ENCODE assay signal across 14 cellular contexts in genomic region chr2:18345848-18346247, GRCh38.
DNase-seq lines count a peak whose midpoint lies in the region; ATAC-seq, FAIRE-seq and TF ChIP-seq lines count a peak whose summit lies in the region.
"Had no signal": no experiment of that assay in that cellular context is flagged by ENCODE, and none has a peak within 500 bp of the region (broad histone marks: within the 10 kb centered on the region; RNA-seq: fewer than 3 reads in every experiment).

No MANE protein-coding gene starts in this region.

- no peaks in the 10 kb centered on the region for H3K4me1 Mint-ChIP-seq in activated T-helper 17 cell treated with anti-CD3 and anti-CD28 coated beads, Interleukin-2, amount 50 U/mL, for 72 hours
- no peaks in the 10 kb centered on the region for H3K4me1 Mint-ChIP-seq in CD4-positive, alpha-beta T cell (ENCODE audit: low read depth)
- H3K4me1 Mint-ChIP-seq: CD14-positive monocyte; naive thymus-derived CD4-positive, alpha-beta T cell had no signal

- no peak overlapping the region for H3K27ac ChIP-seq in CD4-positive, alpha-beta T cell (ENCODE audit: low read depth, low read length)
- peak overlapping the region in 1 of 4 donors; percentile 60 for H3K27ac ChIP-seq in sigmoid colon

- H3K27ac Mint-ChIP-seq in activated T-helper 17 cell treated with anti-CD3 and anti-CD28 coated beads, Interleukin-2, amount 50 U/mL, for 72 hours = no peak overlapping the region
- H3K27ac Mint-ChIP-seq in CD4-positive, alpha-beta T cell = no peak overlapping the region
- H3K27ac Mint-ChIP-seq: CD14-positive monocyte; naive thymus-derived CD4-positive, alpha-beta T cell had no signal

- peaks cover 0 to 8% (median 0%) of the 10 kb centered on the region in 4 donors for H3K4me1 ChIP-seq in sigmoid colon

- DNase-seq in AG04449 (ENCODE audit: low read depth, low spot score) (peak; percentile 34), NCI-H1092 (lab: John Stamatoyannopoulos, UW) (peak; percentile 34), bronchial epithelial cell (ENCODE audit: low read depth) (peak; percentile 88), left lobe of liver (ENCODE audit: low spot score) (no peak), sigmoid colon (no peak)
- no peak for DNase-seq in CD4-positive, alpha-beta T cell
- DNase-seq: activated T-cell treated with anti-CD3 and anti-CD28 coated beads, Interleukin-2, amount 50 U/mL, for 4 hours; naive thymus-derived CD4-positive, alpha-beta T cell; stimulated activated naive CD4-positive, alpha-beta T cell treated with Interleukin-2 at 50 U/mL for 16 hours had no signal

- intact Hi-C loops in CD4-positive, alpha-beta T cell (cut with DNase I, micrococcal nuclease) = no loop called here
- intact Hi-C loops in sigmoid colon (cut with DNase I) = no loop called here

- peak; percentile 57 for ATAC-seq in left lobe of liver
- ATAC-seq in GM18520 (IDR thresholded peaks at IDR 0.05; ENCODE audit: unreplicated experiment) = no peak
- no peak for ATAC-seq in activated T-helper 17 cell treated with anti-CD3 and anti-CD28 coated beads, Interleukin-2, amount 50 U/mL, for 72 hours (replicated peaks)
- ATAC-seq in CD4-positive, alpha-beta T cell (ENCODE audit: poor library complexity) = no peak
- ATAC-seq: activated T-cell treated with anti-CD3 and anti-CD28 coated beads, Interleukin-2, amount 50 U/mL, for 4 hours; naive thymus-derived CD4-positive, alpha-beta T cell had no signal

- CTCF ChIA-PET in AG04449 (lab: Yijun Ruan, JAX) = interaction anchor here (0.8 kb wide), 1 partner anchor 32 kb away, joined by 3 read pairs; no protein-coding TSS in a partner anchor
- CTCF ChIA-PET in CD4-positive, alpha-beta T cell (lab: Charles Lee) = no interaction called here

- H3K4me3 ChIP-seq in AG04449 (ENCODE audit: low read depth, low read length) = no peak overlapping the region
- H3K4me3 ChIP-seq in bronchial epithelial cell (ENCODE audit: low read depth, low read length) = no peak overlapping the region
- H3K4me3 ChIP-seq in sigmoid colon = no peak overlapping the region

- no peak overlapping the region for H3K4me3 Mint-ChIP-seq in activated T-helper 17 cell treated with anti-CD3 and anti-CD28 coated beads, Interleukin-2, amount 50 U/mL, for 72 hours
- H3K4me3 Mint-ChIP-seq in CD4-positive, alpha-beta T cell = no peak overlapping the region
- H3K4me3 Mint-ChIP-seq: activated T-cell treated with anti-CD3 and anti-CD28 coated beads, Interleukin-2, amount 50 U/mL, for 4 hours; CD14-positive monocyte; naive thymus-derived CD4-positive, alpha-beta T cell had no signal

- TF ChIP-seq EP300 in sigmoid colon (IDR thresholded peaks at IDR 0.05) = no peak

- TF ChIP-seq CTCF in AG04449 (IDR thresholded peaks at IDR 0.05; ENCODE audit: insufficient read depth, low read length, missing control alignments) (no peak), bronchial epithelial cell (IDR thresholded peaks at IDR 0.05; ENCODE audit: insufficient read depth, low read length, severe bottlenecking) (peak; percentile 14), sigmoid colon (IDR thresholded peaks at IDR 0.05) (no peak)
- no peak for TF ChIP-seq CTCF in CD4-positive, alpha-beta T cell (IDR thresholded peaks at IDR 0.05)

- H3K36me3 ChIP-seq in bronchial epithelial cell (ENCODE audit: control insufficient read depth, insufficient read depth, low read length) (no peaks in the 10 kb centered on the region), sigmoid colon (no peaks in the 10 kb centered on the region)

- H3K27me3 Mint-ChIP-seq in activated T-helper 17 cell treated with anti-CD3 and anti-CD28 coated beads, Interleukin-2, amount 50 U/mL, for 72 hours = peaks cover 9% of the 10 kb centered on the region
- H3K27me3 Mint-ChIP-seq in CD4-positive, alpha-beta T cell = no peaks in the 10 kb centered on the region

- TF ChIP-seq POLR2A in sigmoid colon (IDR thresholded peaks at IDR 0.05) = no peak

- no peaks in the 10 kb centered on the region for H3K36me3 Mint-ChIP-seq in activated T-helper 17 cell treated with anti-CD3 and anti-CD28 coated beads, Interleukin-2, amount 50 U/mL, for 72 hours (ENCODE audit: low read depth)
- no peaks in the 10 kb centered on the region for H3K36me3 Mint-ChIP-seq in CD4-positive, alpha-beta T cell (ENCODE audit: low read depth)
- H3K36me3 Mint-ChIP-seq: CD14-positive monocyte; naive thymus-derived CD4-positive, alpha-beta T cell had no signal

- 69 to 76% methylated on average over 5 of the region's 5 CpGs for WGBS in sigmoid colon, 2 donors

- H3K9me3 ChIP-seq in CD4-positive, alpha-beta T cell (ENCODE audit: control insufficient read depth, low read length) = no peaks in the 10 kb centered on the region
- H3K9me3 ChIP-seq in sigmoid colon = no peaks in the 10 kb centered on the region

- H3K9me3 Mint-ChIP-seq in activated T-helper 17 cell treated with anti-CD3 and anti-CD28 coated beads, Interleukin-2, amount 50 U/mL, for 72 hours = no peaks in the 10 kb centered on the region
- no peaks in the 10 kb centered on the region for H3K9me3 Mint-ChIP-seq in CD4-positive, alpha-beta T cell

- POLR2A ChIA-PET in AG04449 (lab: Yijun Ruan, JAX) = no interaction called here
- POLR2A ChIA-PET in CD4-positive, alpha-beta T cell (lab: Charles Lee) = no interaction called here

- peak; percentile 52 for FAIRE-seq in bronchial epithelial cell (lab: Jason Lieb, UNC)
- FAIRE-seq: colon, TTC549 had no signal

- H3K27me3 ChIP-seq in bronchial epithelial cell (ENCODE audit: control insufficient read depth, insufficient read depth, low read length) (no peaks in the 10 kb centered on the region), sigmoid colon (no peaks in the 10 kb centered on the region)
- H3K27me3 ChIP-seq in CD4-positive, alpha-beta T cell (ENCODE audit: control insufficient read depth, insufficient read depth, low read length) = no peaks in the 10 kb centered on the region

Comparison
In these comparisons a context has a peak if more than half of its experiments do, and no peak if none do; other contexts are left out.
1. DNase-seq: peak in AG04449 (single experiment), NCI-H1092 (single experiment) and bronchial epithelial cell (single experiment); none in left lobe of liver (single experiment), CD4-positive, alpha-beta T cell (0 of 10) and sigmoid colon (single experiment).